Comparison of ENCODE assay signal across 1 cellular context in the genomic region with DNA sequence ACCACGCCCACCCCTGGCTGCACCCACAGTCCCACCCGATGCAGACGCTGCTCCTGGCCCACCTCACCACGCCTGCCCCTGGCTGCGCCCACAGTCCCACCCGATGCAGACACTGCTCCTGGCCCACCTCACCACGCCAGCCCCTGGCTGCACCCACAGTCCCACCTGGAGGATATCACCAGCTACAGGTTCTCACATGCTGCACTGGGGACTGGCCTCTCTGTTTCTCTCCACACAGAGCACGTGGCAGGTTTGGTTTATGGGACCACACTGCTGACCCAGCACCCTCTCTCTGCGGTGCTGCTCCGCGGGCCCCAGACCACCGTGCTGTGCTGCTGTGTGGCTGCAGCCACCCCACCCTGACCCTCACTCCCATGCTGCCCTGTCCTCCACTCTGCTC.
TF ChIP-seq lines count a peak whose summit lies in the region.

No MANE protein-coding gene starts in this region.

TF ChIP-seq in HepG2, 621 proteins besides CTCF, POLR2A, EP300 and RAD21:
- TF ChIP-seq ETV5 (CRISPR knock-in tag; IDR thresholded peaks at IDR 0.05; ENCODE audit: borderline replicate concordance) (no peak), EZH2 (conservative IDR thresholded peaks at IDR 0.05; ENCODE audit: low read depth, low read length) (no peak), ZFYVE20 (CRISPR knock-in tag; IDR thresholded peaks at IDR 0.05; ENCODE audit: borderline replicate concordance, low read depth) (no peak), ZFP82 (CRISPR knock-in tag; IDR thresholded peaks at IDR 0.05; ENCODE audit: borderline replicate concordance) (no peak), AHR (CRISPR knock-in tag; IDR thresholded peaks at IDR 0.05) (no peak), PPARG (CRISPR knock-in tag; conservative IDR thresholded peaks at IDR 0.05) (no peak), MBNL3 (CRISPR knock-in tag; conservative IDR thresholded peaks at IDR 0.05) (no peak), SSRP1 (CRISPR knock-in tag; IDR thresholded peaks at IDR 0.05) (no peak)
- TF ChIP-seq, protein P1, sequence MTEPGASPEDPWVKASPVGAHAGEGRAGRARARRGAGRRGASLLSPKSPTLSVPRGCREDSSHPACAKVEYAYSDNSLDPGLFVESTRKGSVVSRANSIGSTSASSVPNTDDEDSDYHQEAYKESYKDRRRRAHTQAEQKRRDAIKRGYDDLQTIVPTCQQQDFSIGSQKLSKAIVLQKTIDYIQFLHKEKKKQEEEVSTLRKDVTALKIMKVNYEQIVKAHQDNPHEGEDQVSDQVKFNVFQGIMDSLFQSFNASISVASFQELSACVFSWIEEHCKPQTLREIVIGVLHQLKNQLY (CRISPR knock-in tag; IDR thresholded peaks at IDR 0.05): no peak
- TF ChIP-seq, protein P2, sequence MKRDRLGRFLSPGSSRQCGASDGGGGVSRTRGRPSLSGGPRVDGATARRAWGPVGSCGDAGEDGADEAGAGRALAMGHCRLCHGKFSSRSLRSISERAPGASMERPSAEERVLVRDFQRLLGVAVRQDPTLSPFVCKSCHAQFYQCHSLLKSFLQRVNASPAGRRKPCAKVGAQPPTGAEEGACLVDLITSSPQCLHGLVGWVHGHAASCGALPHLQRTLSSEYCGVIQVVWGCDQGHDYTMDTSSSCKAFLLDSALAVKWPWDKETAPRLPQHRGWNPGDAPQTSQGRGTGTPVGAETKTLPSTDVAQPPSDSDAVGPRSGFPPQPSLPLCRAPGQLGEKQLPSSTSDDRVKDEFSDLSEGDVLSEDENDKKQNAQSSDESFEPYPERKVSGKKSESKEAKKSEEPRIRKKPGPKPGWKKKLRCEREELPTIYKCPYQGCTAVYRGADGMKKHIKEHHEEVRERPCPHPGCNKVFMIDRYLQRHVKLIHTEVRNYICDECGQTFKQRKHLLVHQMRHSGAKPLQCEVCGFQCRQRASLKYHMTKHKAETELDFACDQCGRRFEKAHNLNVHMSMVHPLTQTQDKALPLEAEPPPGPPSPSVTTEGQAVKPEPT (CRISPR knock-in tag; IDR thresholded peaks at IDR 0.05; ENCODE audit: low read depth): no peak
